In the genomic region with DNA sequence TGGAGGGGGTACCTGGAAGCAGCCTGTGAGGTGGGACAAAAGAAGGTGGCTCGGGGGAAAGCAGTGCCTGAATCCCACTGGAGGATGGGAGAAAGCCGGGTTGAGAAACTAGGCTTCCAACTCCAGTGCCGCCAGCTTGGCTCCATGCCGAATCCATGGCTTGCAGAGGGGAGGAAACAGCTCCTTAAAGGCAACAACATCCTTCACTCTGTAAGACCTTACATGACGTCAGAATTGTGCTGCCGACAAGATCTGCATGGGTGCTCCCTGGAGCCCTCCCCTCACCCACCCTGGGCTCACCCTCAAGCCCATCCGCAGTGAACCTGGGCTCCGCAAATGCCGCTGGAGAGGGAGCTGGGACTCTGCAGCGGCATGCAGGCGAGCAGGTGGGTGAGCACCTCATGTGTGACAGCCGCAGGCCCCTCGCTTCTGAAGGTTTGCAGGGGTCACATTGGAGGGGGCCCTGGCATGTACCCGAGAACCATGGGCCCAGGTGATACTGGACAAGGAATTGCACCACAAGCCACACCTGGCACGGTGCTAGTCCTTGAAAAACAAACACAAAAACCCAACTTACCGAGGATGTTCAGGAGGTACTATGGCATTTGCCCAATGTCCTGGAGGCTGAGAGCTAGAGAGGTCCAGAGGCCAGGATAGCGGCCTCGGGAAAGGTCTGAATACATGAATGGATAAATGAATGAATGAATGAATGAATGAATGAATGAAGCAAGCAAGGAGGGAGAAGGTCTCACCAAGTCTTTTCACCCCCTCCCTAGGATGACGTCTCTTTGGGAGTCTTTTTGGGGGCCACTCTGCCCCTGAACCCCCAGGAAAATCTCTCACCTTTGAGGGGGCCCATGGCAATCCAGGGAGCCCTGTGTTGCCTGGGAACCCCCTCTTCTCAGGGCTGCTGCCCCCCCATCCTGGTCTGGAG, we compare ENCODE assay signal across 20 cellular contexts.
"Had no signal": no experiment of that assay in that cellular context is flagged by ENCODE, and none has a peak within 500 bp of the region (broad histone marks: within the 10 kb centered on the region; RNA-seq: fewer than 3 reads in every experiment).

No MANE protein-coding gene starts in this region.

- ATAC-seq: left cardiac atrium, natural killer cell, right lobe of liver had no signal

- H3K4me3 Mint-ChIP-seq: endodermal cell, natural killer cell, neural crest cell, type B pancreatic cell had no signal

- H3K36me3 Mint-ChIP-seq: natural killer cell, type B pancreatic cell had no signal

- FAIRE-seq: kidney had no signal

- H3K79me2 ChIP-seq: hepatocyte, parathyroid adenoma had no signal

- H3K27me3 ChIP-seq: hepatocyte, right lobe of liver, uterus had no signal

- H3K4me2 ChIP-seq: hepatocyte had no signal

- H3K9ac ChIP-seq: parathyroid adenoma had no signal

- H3K36me3 ChIP-seq: left ventricle myocardium inferior, prostate gland, right lobe of liver, uterus had no signal

- H2AFZ ChIP-seq: hepatocyte, parathyroid adenoma had no signal

- H3K27ac ChIP-seq: coronary artery, hepatocyte, left ventricle myocardium inferior, parathyroid adenoma, prostate gland, right lobe of liver, uterus had no signal

- H3K9me3 ChIP-seq: prostate gland, right lobe of liver, uterus had no signal

- H3K4me1 Mint-ChIP-seq: endodermal cell, natural killer cell, neural crest cell had no signal

- H3K4me1 ChIP-seq: left ventricle myocardium inferior, parathyroid adenoma, prostate gland, right lobe of liver, uterus had no signal

- H3K4me3 ChIP-seq: coronary artery, hepatocyte, left ventricle myocardium inferior, prostate gland, right lobe of liver, uterus had no signal

- H3K9me3 Mint-ChIP-seq: type B pancreatic cell had no signal

- DNase-seq: effector CD4-positive, alpha-beta T cell; endodermal cell; foreskin melanocyte; kidney; left cardiac atrium; left ventricle myocardium inferior; mammary epithelial cell; natural killer cell; nucleus accumbens; retina; stimulated activated CD4-positive, alpha-beta T cell treated with anti-CD3 and anti-CD28 coated beads, Interleukin-2, amount 100 ng/mL, for 24 hours; stimulated activated naive CD4-positive, alpha-beta T cell treated with Interleukin-2 at 50 U/mL for 16 hours; uterus had no signal

- H3K27ac Mint-ChIP-seq: endodermal cell, natural killer cell, type B pancreatic cell had no signal
